Comparison of ENCODE assay signal across 8 cellular contexts in the genomic region with DNA sequence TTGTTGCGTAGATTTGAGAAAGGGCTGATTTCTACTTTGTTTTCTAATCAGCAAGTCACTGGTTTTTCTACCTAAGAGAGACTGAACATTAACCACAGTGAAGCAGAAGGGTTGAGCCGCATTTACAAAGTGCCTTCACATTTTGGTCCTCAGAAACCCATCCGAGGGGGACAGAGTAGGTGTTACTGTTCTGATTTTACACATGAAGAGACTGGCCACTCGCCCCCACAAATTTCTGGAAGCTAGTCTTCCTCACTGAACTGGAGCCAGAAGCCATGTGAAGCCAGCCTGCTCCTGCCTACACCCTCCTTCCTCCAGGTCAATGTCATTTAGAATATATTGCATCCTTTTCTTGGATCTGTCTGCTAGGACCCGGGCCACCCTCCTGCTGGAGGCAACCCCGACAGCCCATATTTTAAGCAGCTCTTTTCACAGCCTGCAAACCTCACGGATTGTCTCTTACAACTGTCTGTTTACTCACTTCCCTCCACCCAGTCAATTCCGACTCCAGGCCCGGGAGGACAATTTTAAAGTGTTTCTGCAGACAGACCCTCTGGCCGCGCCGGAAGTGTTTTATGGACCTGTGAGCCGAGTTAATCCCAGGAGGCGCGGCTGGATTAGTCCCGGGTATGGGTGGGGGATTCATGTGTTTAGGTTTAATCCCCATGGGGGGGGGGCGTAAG.
DNase-seq lines count a peak whose midpoint lies in the region; ATAC-seq, FAIRE-seq and TF ChIP-seq lines count a peak whose summit lies in the region.

No MANE protein-coding gene starts in this region.

- peak overlapping the region; percentile 84 for H3K4me2 ChIP-seq in astrocyte (ENCODE audit: low read length)

- H3K27ac ChIP-seq in KOPT-K1 (ENCODE audit: low read depth, low read length, poor library complexity, severe bottlenecking): peak overlapping the region; percentile 90
- H3K27ac ChIP-seq in astrocyte (ENCODE audit: low read depth, low read length): no peak overlapping the region

- no peaks in the 10 kb centered on the region for H3K79me2 ChIP-seq in astrocyte (ENCODE audit: insufficient read depth, low read length)

- H3K4me1 ChIP-seq in astrocyte (ENCODE audit: insufficient read depth, low read length): peaks cover 42% of the 10 kb centered on the region

- no peaks in the 10 kb centered on the region for H3K9me3 ChIP-seq in KOPT-K1 (ENCODE audit: insufficient read depth, low read length, poor library complexity, severe bottlenecking)
- no peaks in the 10 kb centered on the region for H3K9me3 ChIP-seq in astrocyte (ENCODE audit: insufficient read depth, low read depth, low read length)

- H3K36me3 ChIP-seq in KOPT-K1 (ENCODE audit: insufficient read depth, low read length) (no peaks in the 10 kb centered on the region), astrocyte (ENCODE audit: insufficient read depth, low read length) (no peaks in the 10 kb centered on the region)

- peaks cover 3% of the 10 kb centered on the region for H3K4me1 Mint-ChIP-seq in astrocyte (ENCODE audit: low read depth, unreplicated experiment)
- H3K4me1 Mint-ChIP-seq in naive thymus-derived CD8-positive, alpha-beta T cell: peaks cover 18 to 61% (median 50%) of the 10 kb centered on the region in 4 donors

- no peaks in the 10 kb centered on the region for H4K20me1 ChIP-seq in astrocyte (ENCODE audit: insufficient read depth, low read length)

- peaks cover 25% of the 10 kb centered on the region for H3K27me3 Mint-ChIP-seq in astrocyte (ENCODE audit: low read depth, unreplicated experiment)
- H3K27me3 Mint-ChIP-seq in naive thymus-derived CD8-positive, alpha-beta T cell: no peaks in the 10 kb centered on the region

- H3K36me3 Mint-ChIP-seq in astrocyte (ENCODE audit: low read depth, unreplicated experiment): peaks cover 1% of the 10 kb centered on the region
- no peaks in the 10 kb centered on the region for H3K36me3 Mint-ChIP-seq in naive thymus-derived CD8-positive, alpha-beta T cell

- no peaks in the 10 kb centered on the region for H3K27me3 ChIP-seq in astrocyte (ENCODE audit: insufficient read depth, low read length)

- peak overlapping the region; percentile 39 for H3K4me3 ChIP-seq in astrocyte (ENCODE audit: insufficient read depth, low read depth, low read length)

- peak overlapping the region; percentile 61 for H3K9ac ChIP-seq in astrocyte (ENCODE audit: low read length)

- no peak overlapping the region for H3K4me3 Mint-ChIP-seq in astrocyte (ENCODE audit: unreplicated experiment)
- peak overlapping the region; percentile 85 to 94 (median 90) for H3K4me3 Mint-ChIP-seq in naive thymus-derived CD8-positive, alpha-beta T cell

- TF ChIP-seq CTCF in astrocyte (IDR thresholded peaks at IDR 0.05; ENCODE audit: insufficient read depth, low read depth, low read length): no peak

- no peak overlapping the region for H2AFZ ChIP-seq in astrocyte (ENCODE audit: low read depth, low read length)

- peak; percentile 21 for DNase-seq in CD1c-positive myeloid dendritic cell (ENCODE audit: extremely low spot score)
- DNase-seq in astrocyte (ENCODE audit: low read depth): no peak
- DNase-seq in naive thymus-derived CD8-positive, alpha-beta T cell: peak in 2 of 10 donors; percentile 22
- DNase-seq in DMS79 (lab: John Stamatoyannopoulos, UW): no peak

- no peak for FAIRE-seq in astrocyte (lab: Jason Lieb, UNC)

- ATAC-seq in naive thymus-derived CD8-positive, alpha-beta T cell: no peak
- no peak for ATAC-seq in HG03280 (IDR thresholded peaks at IDR 0.05; ENCODE audit: unreplicated experiment)
- ATAC-seq in GM18498 (IDR thresholded peaks at IDR 0.05; ENCODE audit: unreplicated experiment): no peak
- ATAC-seq in HG03039 (IDR thresholded peaks at IDR 0.05; ENCODE audit: unreplicated experiment): no peak

- POLR2A ChIA-PET in naive thymus-derived CD8-positive, alpha-beta T cell (lab: Charles Lee): interaction anchor here (0.8 to 16.4 kb wide), 7 partner anchors 17 to 211 kb away, joined by 3 to 269 read pairs (median 4); a partner anchor contains a TSS

- H3K9me3 Mint-ChIP-seq in astrocyte (ENCODE audit: unreplicated experiment): peaks cover 4% of the 10 kb centered on the region
- H3K9me3 Mint-ChIP-seq in naive thymus-derived CD8-positive, alpha-beta T cell: peaks cover 0 to 3% (median 0%) of the 10 kb centered on the region in 9 donors

- peak overlapping the region; percentile 53 for H3K27ac Mint-ChIP-seq in astrocyte (ENCODE audit: unreplicated experiment)
- peak overlapping the region; percentile 96 to 99 (median 99) for H3K27ac Mint-ChIP-seq in naive thymus-derived CD8-positive, alpha-beta T cell
